Comparison of ENCODE assay signal across 8 cellular contexts in the genomic region with DNA sequence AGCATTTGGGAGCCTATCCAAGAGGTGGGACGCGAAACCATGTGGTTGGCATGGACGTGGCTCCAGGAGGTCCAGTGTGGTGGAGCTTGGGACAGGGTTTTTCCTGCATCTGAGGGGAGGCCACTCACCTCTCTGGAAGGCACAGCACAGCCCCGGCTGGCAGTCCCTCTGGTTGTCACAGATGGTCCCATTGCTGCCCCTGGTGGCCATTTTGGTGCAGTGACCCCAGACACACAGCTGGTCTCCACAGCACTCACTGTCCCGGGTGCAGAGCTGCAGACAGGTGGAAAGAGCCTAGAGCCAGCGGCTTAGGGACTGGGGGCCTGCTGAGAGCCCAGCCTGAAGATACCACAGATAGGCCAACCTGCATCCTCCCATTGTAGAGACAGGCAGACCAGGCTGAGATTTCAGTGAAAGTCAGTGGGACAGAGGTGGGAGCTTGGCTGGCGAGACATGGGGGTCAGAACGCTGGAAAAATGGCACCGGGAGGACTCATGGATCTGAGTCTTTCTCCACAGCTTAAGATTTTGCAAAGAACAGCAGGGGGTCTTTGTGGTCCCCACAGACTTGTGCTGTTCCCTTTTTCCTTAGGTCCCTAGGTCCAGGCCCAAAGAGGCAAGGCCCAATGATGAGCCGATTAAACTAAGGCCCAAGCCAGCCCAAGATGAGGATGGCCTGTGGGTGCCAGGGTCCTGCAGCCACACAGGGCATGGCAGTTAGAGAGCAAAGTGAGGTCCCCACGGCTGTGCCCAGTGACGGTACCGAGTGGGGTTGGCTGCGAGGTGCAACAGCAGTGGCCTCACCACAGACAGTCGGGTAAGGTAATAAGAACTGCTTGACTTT. TPM values are rescaled to one million over a fixed set of nuclear protein-coding genes. Genes with fewer than 3 reads are reported as not detected.
DNase-seq lines count a peak whose midpoint lies in the region; ATAC-seq lines count a peak whose summit lies in the region.

No MANE protein-coding gene starts in this region.

- ATAC-seq in GM21717 (IDR thresholded peaks at IDR 0.05; ENCODE audit: unreplicated experiment) (peak; percentile 79), T-cell (replicated peaks in 1 of 4) (peak; percentile 81 to 84 (median 82))

- no peak overlapping the region for H3K4me3 Mint-ChIP-seq in T-cell

- POLR2A ChIA-PET in T-cell (lab: Charles Lee) = no interaction called here

- DNase-seq in GM03348 (ENCODE audit: low spot score) = peak; percentile 64
- peak; percentile 45 for DNase-seq in KG1 (lab: John Stamatoyannopoulos, UW)
- DNase-seq in T-cell = peak; percentile 16 to 70 (median 58)
- DNase-seq in anterior cingulate cortex (lab: John Stamatoyannopoulos, UW) = peak in 42 of 58 donors; percentile 28 to 82 (median 56)
- peak; percentile 93 for DNase-seq in iPS-NIHi11 (ENCODE audit: low spot score)
- peak; percentile 37 to 56 for DNase-seq in stimulated activated CD4-positive, alpha-beta T cell treated with anti-CD3 and anti-CD28 coated beads, Interleukin-1b, Interleukin-23, amount 100 ng/mL, for 4 hours (ENCODE audit: low read depth in 2 of 2)
- DNase-seq in kidney glomerular epithelial cell (lab: John Stamatoyannopoulos, UW) = no peak

- no peaks in the 10 kb centered on the region for H3K36me3 Mint-ChIP-seq in T-cell

- H3K9me3 Mint-ChIP-seq in T-cell = no peaks in the 10 kb centered on the region

- peaks cover 0 to 3% of the 10 kb centered on the region in 2 donors for H3K27me3 Mint-ChIP-seq in T-cell

- CTCF ChIA-PET in T-cell (lab: Charles Lee) = interaction anchor here in 1 of 2 donors (0.7 to 1.1 kb wide), 2 partner anchors 8 to 11 kb away, joined by 3 read pairs; no protein-coding TSS in a partner anchor

- H3K27ac Mint-ChIP-seq in T-cell = no peak overlapping the region

- peaks cover 7 to 14% (median 12%) of the 10 kb centered on the region in 3 donors for H3K4me1 Mint-ChIP-seq in T-cell

RNA-seq across cellular contexts. Expression of a gene that starts 41.4 kb away (rescaled TPM):
- total RNA-seq in T-cell = 1 to 10 TPM; 1.5 to 8.1 (median 2.7) TPM
